ENCODE assay signal across 19 cellular contexts in genomic region chr20:51934301-51935002, GRCh38.
DNase-seq lines count a peak whose midpoint lies in the region; ATAC-seq and TF ChIP-seq lines count a peak whose summit lies in the region.
"Had no signal": no experiment of that assay in that cellular context is flagged by ENCODE, and none has a peak within 500 bp of the region (broad histone marks: within the 10 kb centered on the region; RNA-seq: fewer than 3 reads in every experiment).

No MANE protein-coding gene starts in this region.

- peak overlapping the region; percentile 16 for H3K4me3 Mint-ChIP-seq in type B pancreatic cell
- H3K4me3 Mint-ChIP-seq: activated B cell treated with CpG ODN at 0.5 μM for 24 hours; activated T-helper 17 cell treated with anti-CD3 and anti-CD28 coated beads, Interleukin-2, amount 50 U/mL, for 72 hours; CD14-positive monocyte; T-cell had no signal

- no peak for TF ChIP-seq CTCF in type B pancreatic cell (conservative IDR thresholded peaks at IDR 0.05)

- intact Hi-C loops in left colon (cut with DNase I, micrococcal nuclease): no loop called here

- DNase-seq in DMS 273 (lab: John Stamatoyannopoulos, UW; ENCODE audit: unreplicated experiment) (peak; percentile 59), DMS 273 treated with DMSO at 0.1 percent for 48 hours (lab: John Stamatoyannopoulos, UW) (no peak), NCI-H748 treated with DMSO at 0.1 percent for 48 hours (lab: John Stamatoyannopoulos, UW) (peak; percentile 38), left colon (no peak), type B pancreatic cell (ENCODE audit: extremely low spot score, unreplicated experiment) (no peak), MV-4-11 (lab: John Stamatoyannopoulos, UW) (no peak)
- DNase-seq in activated CD4-positive, CD25-positive, alpha-beta regulatory T cell treated with anti-CD3 and anti-CD28 coated beads, Interleukin-2, amount 50 U/mL, for 72 hours: no peak
- DNase-seq: activated B cell treated with CpG ODN at 0.5 μM for 24 hours; activated CD8-positive, alpha-beta memory T cell treated with anti-CD3 and anti-CD28 coated beads for 24 hours; gastrocnemius medialis; mammary epithelial cell; NCI-H2107; sigmoid colon; stimulated activated CD4-positive, alpha-beta T cell treated with anti-CD3 and anti-CD28 coated beads, Interleukin-4, amount 100 ng/mL, for 1 hour; T-cell; thyroid gland had no signal

- peak overlapping the region; percentile 24 for H3K27ac Mint-ChIP-seq in type B pancreatic cell
- H3K27ac Mint-ChIP-seq: activated B cell treated with CpG ODN at 0.5 μM for 24 hours; activated T-helper 17 cell treated with anti-CD3 and anti-CD28 coated beads, Interleukin-2, amount 50 U/mL, for 72 hours; CD14-positive monocyte; T-cell had no signal

- peak; percentile 88 for ATAC-seq in left colon
- ATAC-seq in GM18858 (IDR thresholded peaks at IDR 0.05; ENCODE audit: unreplicated experiment): no peak
- ATAC-seq: activated T-helper 17 cell treated with anti-CD3 and anti-CD28 coated beads, Interleukin-2, amount 50 U/mL, for 72 hours; gastrocnemius medialis; T-cell had no signal

- no peaks in the 10 kb centered on the region for H3K9me3 Mint-ChIP-seq in type B pancreatic cell
- H3K9me3 Mint-ChIP-seq: activated B cell treated with CpG ODN at 0.5 μM for 24 hours; activated T-helper 17 cell treated with anti-CD3 and anti-CD28 coated beads, Interleukin-2, amount 50 U/mL, for 72 hours; T-cell had no signal

- H3K36me3 Mint-ChIP-seq in type B pancreatic cell: no peaks in the 10 kb centered on the region
- H3K36me3 Mint-ChIP-seq: CD14-positive monocyte, T-cell had no signal

- H3K4me1 Mint-ChIP-seq in type B pancreatic cell (ENCODE audit: unreplicated experiment): peaks cover 26% of the 10 kb centered on the region
- H3K4me1 Mint-ChIP-seq: activated B cell treated with CpG ODN at 0.5 μM for 24 hours; activated T-helper 17 cell treated with anti-CD3 and anti-CD28 coated beads, Interleukin-2, amount 50 U/mL, for 72 hours; CD14-positive monocyte; T-cell had no signal

- H3K27me3 Mint-ChIP-seq in type B pancreatic cell: peaks cover 4% of the 10 kb centered on the region
- H3K27me3 Mint-ChIP-seq: activated B cell treated with CpG ODN at 0.5 μM for 24 hours; activated T-helper 17 cell treated with anti-CD3 and anti-CD28 coated beads, Interleukin-2, amount 50 U/mL, for 72 hours had no signal

Comparison
In these comparisons a context has a peak if more than half of its experiments do, and no peak if none do; other contexts are left out.
1. DNase-seq: peak in DMS 273 (single experiment) and NCI-H748 treated with DMSO at 0.1 percent for 48 hours (single experiment); none in DMS 273 treated with DMSO at 0.1 percent for 48 hours (single experiment), left colon (0 of 2), type B pancreatic cell (single experiment), MV-4-11 (single experiment) and activated CD4-positive, CD25-positive, alpha-beta regulatory T cell treated with anti-CD3 and anti-CD28 coated beads, Interleukin-2, amount 50 U/mL, for 72 hours (single experiment).